Comparison of ENCODE assay signal across 25 cellular contexts in genomic region chr3:28891485-28891884, GRCh38.
"Had no signal": no experiment of that assay in that cellular context is flagged by ENCODE, and none has a peak within 500 bp of the region (broad histone marks: within the 10 kb centered on the region; RNA-seq: fewer than 3 reads in every experiment).

No MANE protein-coding gene starts in this region.

- H3K27ac ChIP-seq: neural progenitor cell, ovary, parathyroid adenoma, psoas muscle, right lobe of liver, sigmoid colon, stomach, thoracic aorta, thyroid gland, tibial nerve, upper lobe of left lung, vagina had no signal

- H3K9ac ChIP-seq: neural progenitor cell, parathyroid adenoma had no signal

- H3K4me3 ChIP-seq: neural progenitor cell, ovary, psoas muscle, right lobe of liver, sigmoid colon, stomach, thoracic aorta, thyroid gland, tibial nerve, upper lobe of left lung, vagina had no signal

- H3K79me2 ChIP-seq: parathyroid adenoma had no signal

- H3K36me3 ChIP-seq: neural progenitor cell, ovary, right lobe of liver, sigmoid colon, stomach, thoracic aorta, thyroid gland, tibial nerve, upper lobe of left lung, vagina had no signal

- ATAC-seq: natural killer cell; psoas muscle; right cardiac atrium; stimulated activated effector memory CD8-positive, alpha-beta T cell treated with anti-CD3 and anti-CD28 coated beads, Interleukin-12 subunit alpha, Interleukin-12 subunit beta, amount 100 ng/mL, for 72 hours; stimulated activated naive B cell treated with anti-CD40 and anti-IgM and Interleukin-4, amounts not matched to agents 10 μg/mL and 1 μg/mL and 100 μg/mL, for 72 hours had no signal

- H3K4me1 ChIP-seq: parathyroid adenoma, psoas muscle, right lobe of liver, sigmoid colon, stomach, thyroid gland, tibial nerve, upper lobe of left lung, vagina had no signal

- H3K9me3 ChIP-seq: ovary, psoas muscle, right lobe of liver, sigmoid colon, stomach, thoracic aorta, thyroid gland, tibial nerve, upper lobe of left lung, vagina had no signal

- H3K27me3 ChIP-seq: neural progenitor cell, ovary, right lobe of liver, sigmoid colon, stomach, thyroid gland, tibial nerve, upper lobe of left lung, vagina had no signal

- FAIRE-seq: small intestine, urothelium cell line had no signal

- H2AFZ ChIP-seq: neural progenitor cell, parathyroid adenoma had no signal

- DNase-seq: natural killer cell; ovary; posterior cingulate gyrus; psoas muscle; right cardiac atrium; right lobe of liver; sigmoid colon; small intestine; stimulated activated CD4-positive, alpha-beta T cell treated with anti-CD3 and anti-CD28 coated beads, Interleukin-15, amount 100 ng/mL, for 24 hours; stimulated activated CD4-positive, alpha-beta T cell treated with anti-CD3 and anti-CD28 coated beads, Interleukin-2, amount 100 ng/mL, for 24 hours; stimulated activated CD4-positive, alpha-beta T cell treated with anti-CD3 and anti-CD28 coated beads, Interleukin-2, amount 100 ng/mL, for 48 hours; stimulated activated CD4-positive, alpha-beta T cell treated with anti-CD3 and anti-CD28 coated beads, Interleukin-4, amount 100 ng/mL, for 24 hours; stimulated activated naive B cell treated with anti-CD40 and anti-IgM and Interleukin-4, amounts not matched to agents 10 μg/mL and 1 μg/mL and 100 μg/mL, for 72 hours; stimulated activated naive CD4-positive, alpha-beta T cell treated with Interleukin-2 at 50 U/mL for 16 hours; stomach; thyroid gland; trophoblast cell; upper lobe of left lung had no signal

- H3K4me2 ChIP-seq: neural progenitor cell had no signal
